ENCODE assay signal across 8 cellular contexts in the genomic region with DNA sequence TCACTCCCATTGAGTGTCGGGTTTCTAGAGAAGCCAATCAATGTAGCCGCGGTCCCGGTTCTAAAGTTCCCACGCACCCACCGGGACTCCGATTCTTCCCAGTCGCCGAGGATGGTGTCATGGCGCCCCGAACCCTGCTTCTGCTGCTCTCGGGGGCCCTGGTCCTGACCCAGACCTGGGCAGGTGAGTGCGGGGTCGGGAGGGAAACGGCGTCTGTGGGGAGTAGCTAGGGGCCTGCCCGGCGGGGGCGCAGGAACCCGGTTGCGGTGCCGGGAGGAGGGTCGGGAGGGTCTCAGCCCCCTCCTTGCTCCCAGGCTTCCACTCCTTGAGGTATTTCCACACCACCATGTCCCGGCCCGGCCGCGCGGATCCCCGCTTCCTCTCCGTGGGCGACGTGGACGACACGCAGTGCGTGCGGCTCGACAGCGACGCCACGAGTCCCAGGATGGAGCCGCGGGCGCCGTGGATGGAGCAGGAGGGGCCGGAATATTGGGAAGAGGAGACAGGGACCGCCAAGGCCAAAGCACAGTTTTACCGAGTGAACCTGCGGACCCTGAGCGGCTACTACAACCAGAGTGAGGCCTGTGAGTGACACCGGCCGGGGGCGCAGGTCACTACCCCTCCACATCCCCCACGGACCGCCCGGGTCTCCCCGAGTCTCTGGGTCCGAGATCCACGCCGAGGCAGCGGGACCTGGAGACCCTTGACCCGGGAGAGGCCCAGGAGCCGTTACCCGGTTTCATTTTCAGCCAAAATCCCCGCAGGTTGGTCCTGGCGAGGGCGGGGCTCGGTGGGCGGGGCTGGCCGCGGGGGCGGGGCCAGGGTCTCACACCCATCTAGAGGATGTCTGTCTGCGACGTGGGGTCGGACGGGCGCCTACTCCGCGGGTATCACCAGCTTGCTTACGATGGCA. TPM values are rescaled to one million over a fixed set of nuclear protein-coding genes. Genes with fewer than 3 reads are reported as not detected.
A peak's percentile ranks its signal among the peaks of the same experiment; 100 is the strongest.
DNase-seq lines count a peak whose midpoint lies in the region; ATAC-seq and TF ChIP-seq lines count a peak whose summit lies in the region.

No MANE protein-coding gene starts in this region.

- TF ChIP-seq EP300 in ovary (IDR thresholded peaks at IDR 0.05), result no peak

- peaks cover 13% of the 10 kb centered on the region for H3K4me1 ChIP-seq in CD8-positive, alpha-beta T cell (ENCODE audit: insufficient read depth, low read length)
- H3K4me1 ChIP-seq in ovary (ENCODE audit: insufficient read depth) (peaks cover 3% of the 10 kb centered on the region), thoracic aorta (ENCODE audit: control insufficient read depth in 1 of 2, low read depth in 2 of 2) (peaks cover 0 to 12% of the 10 kb centered on the region in 2 donors)

- TF ChIP-seq POLR2A in ovary (IDR thresholded peaks at IDR 0.05), result no peak

- 1 to 2% (median 1%) methylated on average over 61 to 79 of the region's 79 CpGs for WGBS in ovary, 3 donors

- no peaks in the 10 kb centered on the region for H3K36me3 ChIP-seq in CD8-positive, alpha-beta T cell (ENCODE audit: insufficient read depth, low read length)
- H3K36me3 ChIP-seq in ovary (no peaks in the 10 kb centered on the region), thoracic aorta (no peaks in the 10 kb centered on the region)

- H3K4me3 Mint-ChIP-seq in CD8-positive, alpha-beta T cell, result peak overlapping the region; percentile 90

- intact Hi-C loops in CD8-positive, alpha-beta T cell (cut with DNase I, micrococcal nuclease), result loop anchor here in 1 of 2 experiments (2.0 to 5.0 kb wide), 4 partner anchors 40 to 275 kb away; partner anchors contain the start of genes HLA-A and PPP1R11
- intact Hi-C loops in head of caudate nucleus (cut with DNase I), result no loop called here
- intact Hi-C loops in ovary (cut with DNase I), result no loop called here

- peak overlapping the region; percentile 58 for H3K27ac ChIP-seq in CD8-positive, alpha-beta T cell (ENCODE audit: low read depth, low read length)
- H3K27ac ChIP-seq in ovary (no peak overlapping the region), thoracic aorta (no peak overlapping the region)

- H3K27ac Mint-ChIP-seq in CD8-positive, alpha-beta T cell, result peak overlapping the region; percentile 83

- CTCF ChIA-PET in CD8-positive, alpha-beta T cell (lab: Charles Lee), result no interaction called here

- peaks cover 32% of the 10 kb centered on the region for H3K27me3 Mint-ChIP-seq in CD8-positive, alpha-beta T cell (ENCODE audit: low read depth)

- DNase-seq in CD8-positive, alpha-beta T cell, result peak; percentile 65 to 84 (median 75)
- DNase-seq in NCI-H69 (lab: John Stamatoyannopoulos, UW) (peak; percentile 6), head of caudate nucleus (peak; percentile 27 to 87 (median 72)), ovary (peak; percentile 41 to 69 (median 51)), thoracic aorta (ENCODE audit: low spot score) (peak; percentile 7), epidermal melanocyte (ENCODE audit: insufficient read length, low spot score) (no peak)
- peak; percentile 23 to 84 (median 57) for DNase-seq in activated naive CD4-positive, alpha-beta T cell (lab: John Stamatoyannopoulos, UW)

- peaks cover 15% of the 10 kb centered on the region for H3K4me1 Mint-ChIP-seq in CD8-positive, alpha-beta T cell (ENCODE audit: low read depth)

- H3K9me3 Mint-ChIP-seq in CD8-positive, alpha-beta T cell, result peaks cover 8% of the 10 kb centered on the region

- no peak for TF ChIP-seq CTCF in CD8-positive, alpha-beta T cell (IDR thresholded peaks at IDR 0.05)
- TF ChIP-seq CTCF in ovary (IDR thresholded peaks at IDR 0.05), result peak; percentile 8 to 54 (median 32)
- TF ChIP-seq CTCF in thoracic aorta (IDR thresholded peaks at IDR 0.05), result peak; percentile 77

- POLR2A ChIA-PET in CD8-positive, alpha-beta T cell (lab: Charles Lee), result interaction anchor here (0.6 kb wide), 1 partner anchor 43 kb away, joined by 3 read pairs; no protein-coding TSS in a partner anchor

- H3K27me3 ChIP-seq in CD8-positive, alpha-beta T cell (ENCODE audit: insufficient read depth, low read length), result no peaks in the 10 kb centered on the region
- H3K27me3 ChIP-seq in ovary, result no peaks in the 10 kb centered on the region
- H3K27me3 ChIP-seq in thoracic aorta (replicated peaks; ENCODE audit: insufficient read depth), result no peaks in the 10 kb centered on the region

- peak overlapping the region; percentile 65 for H3K4me3 ChIP-seq in CD8-positive, alpha-beta T cell (ENCODE audit: low read depth, low read length)
- peak overlapping the region; percentile 57 for H3K4me3 ChIP-seq in ovary
- peak overlapping the region; percentile 78 for H3K4me3 ChIP-seq in thoracic aorta

- peaks cover 4% of the 10 kb centered on the region for H3K36me3 Mint-ChIP-seq in CD8-positive, alpha-beta T cell

- H3K9me3 ChIP-seq in CD8-positive, alpha-beta T cell (ENCODE audit: low read length), result no peaks in the 10 kb centered on the region
- no peaks in the 10 kb centered on the region for H3K9me3 ChIP-seq in ovary
- no peaks in the 10 kb centered on the region for H3K9me3 ChIP-seq in thoracic aorta

- ATAC-seq in CD8-positive, alpha-beta T cell, result peak; percentile 91
- ATAC-seq in thoracic aorta (ENCODE audit: insufficient number of reproducible peaks, low FRiP score, low read depth), result peak; percentile 60
- ATAC-seq in GM21390 (IDR thresholded peaks at IDR 0.05; ENCODE audit: unreplicated experiment), result no peak

RNA-seq across cellular contexts. Expression of gene HLA-G, which starts 35.2 kb away (rescaled TPM):
- 1 to 10 TPM; 6.9 to 7.2 TPM for total RNA-seq in CD8-positive, alpha-beta T cell
- 1 to 10 TPM in 1 of 7 donors, under 1 TPM in 3, not detected in 3; 0.23 to 1.1 (median 0.43) TPM for total RNA-seq in ovary
- polyA plus RNA-seq in ovary, result under 1 TPM; 0.06 to 0.23 TPM
- under 1 TPM in 1 of 2 donors, not detected in 1; 0.85 TPM for total RNA-seq in thoracic aorta
